In genomic region chr14:90336985-90337384, GRCh38 we compare ENCODE assay signal across 16 cellular contexts.
"Had no signal": no experiment of that assay in that cellular context is flagged by ENCODE, and none has a peak within 500 bp of the region (broad histone marks: within the 10 kb centered on the region; RNA-seq: fewer than 3 reads in every experiment).

No MANE protein-coding gene starts in this region.

- H3K27ac Mint-ChIP-seq: activated naive CD8-positive, alpha-beta T cell treated with anti-CD3 and anti-CD28 coated beads, Interleukin-2, amount 50 U/mL, for 24 hours; effector memory CD8-positive, alpha-beta T cell; naive B cell; neural progenitor cell; stimulated activated memory B cell treated with anti-CD40 and anti-IgM and Interleukin-4, amounts not matched to agents 10 μg/mL and 1 μg/mL and 100 μg/mL, for 72 hours had no signal

- H3K9me3 Mint-ChIP-seq: effector memory CD8-positive, alpha-beta T cell; stimulated activated memory B cell treated with anti-CD40 and anti-IgM and Interleukin-4, amounts not matched to agents 10 μg/mL and 1 μg/mL and 100 μg/mL, for 72 hours had no signal

- H3K4me3 Mint-ChIP-seq: activated naive CD8-positive, alpha-beta T cell treated with anti-CD3 and anti-CD28 coated beads, Interleukin-2, amount 50 U/mL, for 24 hours; effector memory CD8-positive, alpha-beta T cell; naive B cell; neural progenitor cell; stimulated activated memory B cell treated with anti-CD40 and anti-IgM and Interleukin-4, amounts not matched to agents 10 μg/mL and 1 μg/mL and 100 μg/mL, for 72 hours had no signal

- ATAC-seq: activated naive CD8-positive, alpha-beta T cell treated with anti-CD3 and anti-CD28 coated beads, Interleukin-2, amount 50 U/mL, for 24 hours; effector memory CD8-positive, alpha-beta T cell; gastrocnemius medialis; heart right ventricle; left lung; stimulated activated memory B cell treated with anti-CD40 and anti-IgM and Interleukin-4, amounts not matched to agents 10 μg/mL and 1 μg/mL and 100 μg/mL, for 72 hours had no signal

- H3K36me3 ChIP-seq: breast epithelium, gastrocnemius medialis, heart right ventricle, left lung, neural progenitor cell, tibial artery had no signal

- H3K4me1 ChIP-seq: breast epithelium, gastrocnemius medialis, neural progenitor cell, tibial artery had no signal

- H3K9me3 ChIP-seq: breast epithelium, gastrocnemius medialis, heart right ventricle, left lung, tibial artery had no signal

- H3K27ac ChIP-seq: breast epithelium, epithelial cell of prostate, gastrocnemius medialis, heart right ventricle, left lung, neural progenitor cell, tibial artery had no signal

- H3K27me3 ChIP-seq: breast epithelium had no signal

- H3K4me1 Mint-ChIP-seq: neural progenitor cell; stimulated activated memory B cell treated with anti-CD40 and anti-IgM and Interleukin-4, amounts not matched to agents 10 μg/mL and 1 μg/mL and 100 μg/mL, for 72 hours had no signal

- H3K4me3 ChIP-seq: breast epithelium, gastrocnemius medialis, heart right ventricle, left lung, neural progenitor cell, tibial artery had no signal

- H3K36me3 Mint-ChIP-seq: naive B cell; neural progenitor cell; stimulated activated memory B cell treated with anti-CD40 and anti-IgM and Interleukin-4, amounts not matched to agents 10 μg/mL and 1 μg/mL and 100 μg/mL, for 72 hours had no signal

- DNase-seq: activated naive CD4-positive, alpha-beta T cell treated with Interleukin-2 at 50 U/mL for 16 hours; activated naive CD8-positive, alpha-beta T cell treated with anti-CD3 and anti-CD28 coated beads, Interleukin-2, amount 50 U/mL, for 24 hours; aorta; dermis blood vessel endothelial cell; effector memory CD8-positive, alpha-beta T cell; gastrocnemius medialis; heart right ventricle; left lung; mammary epithelial cell; naive B cell; stimulated activated CD4-positive, alpha-beta T cell treated with anti-CD3 and anti-CD28 coated beads, Interleukin-12 subunit alpha, Interleukin-12 subunit beta, amount 100 ng/mL, for 4 hours; tibial artery had no signal
